In genomic region chr6:35719830-35720733, GRCh38 we compare ENCODE assay signal across 7 cellular contexts. TPM values are rescaled to one million over a fixed set of nuclear protein-coding genes. Genes with fewer than 3 reads are reported as not detected.
DNase-seq lines count a peak whose midpoint lies in the region; ATAC-seq and TF ChIP-seq lines count a peak whose summit lies in the region.

No MANE protein-coding gene starts in this region.

- peak overlapping the region; percentile 93 for H3K27ac ChIP-seq in SK-N-MC
- H3K27ac ChIP-seq in muscle layer of duodenum (ENCODE audit: low read length) = peak overlapping the region; percentile 64

- peak overlapping the region; percentile 51 for H3K4me3 Mint-ChIP-seq in endothelial cell (ENCODE audit: unreplicated experiment)

- TF ChIP-seq CTCF in endothelial cell (IDR thresholded peaks at IDR 0.05; ENCODE audit: unreplicated experiment) = no peak

- H3K36me3 ChIP-seq in SK-N-MC (ENCODE audit: insufficient read depth, low read length) (no peaks in the 10 kb centered on the region), muscle layer of duodenum (ENCODE audit: control insufficient read depth in 1 of 2, insufficient read depth in 2 of 2, low read length in 2 of 2) (no peaks in the 10 kb centered on the region), HAP-1 (replicated peaks) (no peaks in the 10 kb centered on the region)

- H3K4me3 ChIP-seq in SK-N-MC (peak overlapping the region; percentile 69), muscle layer of duodenum (ENCODE audit: low read depth in 1 of 2, low read length in 2 of 2) (peak overlapping the region in 1 of 2 donors; percentile 48), HAP-1 (no peak overlapping the region)

- in situ Hi-C loops in HAP-1 (cut with MboI; ENCODE audit: low sequenced_read_pairs) = no loop called here

- peak; percentile 50 for ATAC-seq in GM18858 (IDR thresholded peaks at IDR 0.05; ENCODE audit: unreplicated experiment)
- peak; percentile 78 for ATAC-seq in HG02759 (IDR thresholded peaks at IDR 0.05; ENCODE audit: unreplicated experiment)
- no peak for ATAC-seq in GM18520 (IDR thresholded peaks at IDR 0.05; ENCODE audit: unreplicated experiment)

- H3K36me3 Mint-ChIP-seq in endothelial cell (ENCODE audit: low read depth, unreplicated experiment) = no peaks in the 10 kb centered on the region

- no peak for DNase-seq in SK-N-MC (ENCODE audit: low read depth, low spot score)
- peak; percentile 48 for DNase-seq in endothelial cell (ENCODE audit: low spot score)
- DNase-seq in HAP-1 (ENCODE audit: low spot score in 2 of 2) = no peak

- peaks cover 64% of the 10 kb centered on the region for H3K4me1 Mint-ChIP-seq in endothelial cell (ENCODE audit: unreplicated experiment)

- peak overlapping the region; percentile 75 for H3K27ac Mint-ChIP-seq in endothelial cell (ENCODE audit: unreplicated experiment)

- no peaks in the 10 kb centered on the region for H3K9me3 Mint-ChIP-seq in endothelial cell (ENCODE audit: unreplicated experiment)

- H3K9me3 ChIP-seq in SK-N-MC (ENCODE audit: low read depth, low read length) (no peaks in the 10 kb centered on the region), muscle layer of duodenum (ENCODE audit: control insufficient read depth in 1 of 2, low read length in 2 of 2) (no peaks in the 10 kb centered on the region), HAP-1 (no peaks in the 10 kb centered on the region)

- H3K9ac ChIP-seq in SK-N-MC (ENCODE audit: insufficient read length) = no peak overlapping the region

- H3K27me3 Mint-ChIP-seq in endothelial cell (ENCODE audit: unreplicated experiment) = peaks cover 8% of the 10 kb centered on the region

- peaks cover 28 to 46% of the 10 kb centered on the region in 2 donors for H3K4me1 ChIP-seq in muscle layer of duodenum (ENCODE audit: control insufficient read depth in 1 of 2, insufficient read depth in 2 of 2, low read length in 2 of 2)
- H3K4me1 ChIP-seq in HAP-1 = no peaks in the 10 kb centered on the region

- no peaks in the 10 kb centered on the region for H3K27me3 ChIP-seq in muscle layer of duodenum (ENCODE audit: low read depth, low read length)
- H3K27me3 ChIP-seq in HAP-1 (ENCODE audit: low read depth) = no peaks in the 10 kb centered on the region

RNA-seq across cellular contexts. Expression of gene ARMC12, which starts 16.8 kb away (rescaled TPM):
- 0.69 TPM for total RNA-seq in endothelial cell (ENCODE audit: unreplicated experiment)

RNA-seq across cellular contexts. Expression of gene FKBP5, which starts 31.4 kb away (rescaled TPM):
- total RNA-seq in endothelial cell (ENCODE audit: unreplicated experiment) = 7.2 TPM

RNA-seq across cellular contexts. Expression of gene CLPSL2, which starts 56.3 kb away (rescaled TPM):
- not detected for total RNA-seq in endothelial cell (ENCODE audit: unreplicated experiment)
